Comparison of ENCODE assay signal across 1 cellular context in genomic region chr2:100953406-100954043, GRCh38.
TF ChIP-seq lines count a peak whose summit lies in the region.

No MANE protein-coding gene starts in this region.

TF ChIP-seq in IMR-90, 13 proteins besides CTCF, POLR2A, EP300 and RAD21:
- TF ChIP-seq MXI1 (IDR thresholded peaks at IDR 0.05; ENCODE audit: borderline replicate concordance, low read depth, low read length) (no peak), MAZ (IDR thresholded peaks at IDR 0.05; ENCODE audit: borderline replicate concordance, low read depth, low read length) (no peak), RCOR1 (IDR thresholded peaks at IDR 0.05; ENCODE audit: insufficient replicate concordance, low read length) (no peak), MAFK (IDR thresholded peaks at IDR 0.05; ENCODE audit: low read depth, low read length) (no peak), NFE2L2 (IDR thresholded peaks at IDR 0.05; ENCODE audit: low read depth, low read length) (no peak), USF2 (IDR thresholded peaks at IDR 0.05; ENCODE audit: low read depth, low read length) (no peak), RFX5 (IDR thresholded peaks at IDR 0.05; ENCODE audit: low read depth, low read length) (no peak), FOS (IDR thresholded peaks at IDR 0.05; ENCODE audit: low read depth, low read length) (no peak), SMC3 (IDR thresholded peaks at IDR 0.05; ENCODE audit: low read depth, low read length) (no peak), CHD1 (IDR thresholded peaks at IDR 0.05; ENCODE audit: low read depth, low read length) (no peak), CEBPB (IDR thresholded peaks at IDR 0.05; ENCODE audit: low read depth, low read length) (no peak), BHLHE40 (IDR thresholded peaks at IDR 0.05; ENCODE audit: low read depth, low read length) (no peak)
- TF ChIP-seq, protein P1, sequence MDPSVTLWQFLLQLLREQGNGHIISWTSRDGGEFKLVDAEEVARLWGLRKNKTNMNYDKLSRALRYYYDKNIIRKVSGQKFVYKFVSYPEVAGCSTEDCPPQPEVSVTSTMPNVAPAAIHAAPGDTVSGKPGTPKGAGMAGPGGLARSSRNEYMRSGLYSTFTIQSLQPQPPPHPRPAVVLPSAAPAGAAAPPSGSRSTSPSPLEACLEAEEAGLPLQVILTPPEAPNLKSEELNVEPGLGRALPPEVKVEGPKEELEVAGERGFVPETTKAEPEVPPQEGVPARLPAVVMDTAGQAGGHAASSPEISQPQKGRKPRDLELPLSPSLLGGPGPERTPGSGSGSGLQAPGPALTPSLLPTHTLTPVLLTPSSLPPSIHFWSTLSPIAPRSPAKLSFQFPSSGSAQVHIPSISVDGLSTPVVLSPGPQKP (IDR thresholded peaks at IDR 0.05; ENCODE audit: borderline replicate concordance, low read depth, low read length): no peak
